11 cellular contexts compared by ENCODE assay signal in genomic region chr14:68394113-68394718, GRCh38.
DNase-seq lines count a peak whose midpoint lies in the region; ATAC-seq and TF ChIP-seq lines count a peak whose summit lies in the region.
"Had no signal": no experiment of that assay in that cellular context is flagged by ENCODE, and none has a peak within 500 bp of the region (broad histone marks: within the 10 kb centered on the region; RNA-seq: fewer than 3 reads in every experiment).

No MANE protein-coding gene starts in this region.

- intact Hi-C loops in esophagus squamous epithelium (cut with DNase I) (no loop called here), tibial artery (cut with DNase I; ENCODE audit: low total_unique reads) (no loop called here)

- H3K4me2 ChIP-seq in neuronal stem cell (ENCODE audit: insufficient read depth, low read length, poor library complexity, severe bottlenecking) = no peak overlapping the region

- H3K4me1 ChIP-seq in esophagus squamous epithelium (peaks cover 4 to 87% (median 24%) of the 10 kb centered on the region in 3 donors), neuronal stem cell (ENCODE audit: control insufficient read depth in 2 of 2, insufficient read depth in 1 of 2, low read depth in 1 of 2, low read length in 2 of 2) (peaks cover 32 to 57% of the 10 kb centered on the region in 2 donors), tibial artery (peaks cover 0 to 90% (median 67%) of the 10 kb centered on the region in 4 donors)

- H4K8ac ChIP-seq in neuronal stem cell (ENCODE audit: low read depth, low read length) = no peak overlapping the region

- no peak overlapping the region for H3K23ac ChIP-seq in neuronal stem cell (ENCODE audit: low read depth, low read length, poor library complexity)

- H3K27me3 Mint-ChIP-seq in activated T-helper 17 cell treated with anti-CD3 and anti-CD28 coated beads, Interleukin-2, amount 50 U/mL, for 72 hours = no peaks in the 10 kb centered on the region
- H3K27me3 Mint-ChIP-seq in WTC11 (ENCODE audit: low read depth) = no peaks in the 10 kb centered on the region

- peak overlapping the region; percentile 64 for H2AK5ac ChIP-seq in neuronal stem cell (ENCODE audit: low read depth, low read length)

- no peak for ATAC-seq in activated T-helper 17 cell treated with anti-CD3 and anti-CD28 coated beads, Interleukin-2, amount 50 U/mL, for 72 hours (replicated peaks)
- ATAC-seq in WTC11 (no peak), GM21619 (IDR thresholded peaks at IDR 0.05; ENCODE audit: unreplicated experiment) (no peak)
- ATAC-seq: esophagus mucosa had no signal

- no peaks in the 10 kb centered on the region for H3K27me3 ChIP-seq in esophagus squamous epithelium
- no peaks in the 10 kb centered on the region for H3K27me3 ChIP-seq in neuronal stem cell (ENCODE audit: control insufficient read depth in 3 of 3, insufficient read depth in 3 of 3, low read depth in 1 of 3, low read length in 3 of 3)
- H3K27me3 ChIP-seq in tibial artery = no peaks in the 10 kb centered on the region
- H3K27me3 ChIP-seq: neutrophil had no signal

- no peaks in the 10 kb centered on the region for H3K79me1 ChIP-seq in neuronal stem cell (ENCODE audit: low read depth, low read length)

- H3K4me3 ChIP-seq in esophagus squamous epithelium = no peak overlapping the region
- peak overlapping the region in 1 of 2 donors; percentile 31 for H3K4me3 ChIP-seq in neuronal stem cell (ENCODE audit: low read length in 2 of 2)
- H3K4me3 ChIP-seq in tibial artery = no peak overlapping the region

- H3K36me3 Mint-ChIP-seq in activated T-helper 17 cell treated with anti-CD3 and anti-CD28 coated beads, Interleukin-2, amount 50 U/mL, for 72 hours (ENCODE audit: low read depth) = no peaks in the 10 kb centered on the region
- H3K36me3 Mint-ChIP-seq in WTC11 = no peaks in the 10 kb centered on the region

- POLR2A ChIA-PET in WTC11 (lab: Charles Lee) = no interaction called here

- peaks cover 26% of the 10 kb centered on the region for H3K4me1 Mint-ChIP-seq in activated T-helper 17 cell treated with anti-CD3 and anti-CD28 coated beads, Interleukin-2, amount 50 U/mL, for 72 hours
- H3K4me1 Mint-ChIP-seq in WTC11 = peaks cover 36% of the 10 kb centered on the region

- DNase-seq in esophagus squamous epithelium (lab: John Stamatoyannopoulos, UW) = no peak
- no peak for DNase-seq in neuronal stem cell (ENCODE audit: low spot score)
- peak in 1 of 2 donors; percentile 29 for DNase-seq in tibial artery
- no peak for DNase-seq in WTC11 (ENCODE audit: low spot score)
- no peak for DNase-seq in hippocampal formation (lab: John Stamatoyannopoulos, UW)
- DNase-seq: activated T-cell treated with anti-CD3 and anti-CD28 coated beads for 4 hours, NCI-H1930 had no signal

- H3K9me3 ChIP-seq in esophagus squamous epithelium (no peaks in the 10 kb centered on the region), neuronal stem cell (replicated peaks in 1 of 2; ENCODE audit: control insufficient read depth in 2 of 2, insufficient read depth in 1 of 2, low read depth in 1 of 2, low read length in 2 of 2) (no peaks in the 10 kb centered on the region), tibial artery (no peaks in the 10 kb centered on the region)
- H3K9me3 ChIP-seq: neutrophil had no signal

- H2AFZ ChIP-seq in neuronal stem cell (ENCODE audit: low read length) = peak overlapping the region; percentile 60

- WGBS in esophagus squamous epithelium, 2 donors = 87 to 92% methylated on average over 5 of the region's 5 CpGs
- no CpG with 5 or more reads among the region's 5 CpGs for WGBS in neuronal stem cell (ENCODE audit: extremely low coverage in 2 of 2, insufficient read length in 2 of 2, insufficient replicate concordance in 1 of 2), 2 donors

- H3K4me3 Mint-ChIP-seq in activated T-helper 17 cell treated with anti-CD3 and anti-CD28 coated beads, Interleukin-2, amount 50 U/mL, for 72 hours = no peak overlapping the region
- no peak overlapping the region for H3K4me3 Mint-ChIP-seq in WTC11

- H3K27ac Mint-ChIP-seq in activated T-helper 17 cell treated with anti-CD3 and anti-CD28 coated beads, Interleukin-2, amount 50 U/mL, for 72 hours = peak overlapping the region; percentile 53
- H3K27ac Mint-ChIP-seq in WTC11 = no peak overlapping the region

- peak overlapping the region; percentile 63 for H2BK12ac ChIP-seq in neuronal stem cell (ENCODE audit: low read length)

- H3K36me3 ChIP-seq in esophagus squamous epithelium (no peaks in the 10 kb centered on the region), neuronal stem cell (replicated peaks in 1 of 2; ENCODE audit: control insufficient read depth in 2 of 2, insufficient read depth in 2 of 2, low read length in 2 of 2) (no peaks in the 10 kb centered on the region), tibial artery (no peaks in the 10 kb centered on the region)
- H3K36me3 ChIP-seq: neutrophil had no signal

- no peak overlapping the region for H4K91ac ChIP-seq in neuronal stem cell (ENCODE audit: low read depth, low read length, poor library complexity)

- H3K27ac ChIP-seq in esophagus squamous epithelium (peak overlapping the region; percentile 13 to 84 (median 64)), neuronal stem cell (replicated peaks; ENCODE audit: low read length) (peak overlapping the region; percentile 98), tibial artery (peak overlapping the region; percentile 68 to 82)
- H3K27ac ChIP-seq: neutrophil had no signal

- peak overlapping the region; percentile 15 for H3K4ac ChIP-seq in neuronal stem cell (ENCODE audit: low read length)

- H3K14ac ChIP-seq in neuronal stem cell (ENCODE audit: low read length) = no peak overlapping the region

- H3K9ac ChIP-seq in neuronal stem cell (ENCODE audit: low read depth, low read length, poor library complexity) = no peak overlapping the region

- no peak overlapping the region for H2BK15ac ChIP-seq in neuronal stem cell (ENCODE audit: low read length)

- TF ChIP-seq CTCF in esophagus squamous epithelium (IDR thresholded peaks at IDR 0.05) (no peak), tibial artery (IDR thresholded peaks at IDR 0.05) (no peak), WTC11 (IDR thresholded peaks at IDR 0.05) (no peak)

- H2BK5ac ChIP-seq in neuronal stem cell (ENCODE audit: low read length) = peak overlapping the region; percentile 45

- H3K18ac ChIP-seq in neuronal stem cell (ENCODE audit: low read length) = peak overlapping the region; percentile 93

- TF ChIP-seq POLR2A in esophagus squamous epithelium (IDR thresholded peaks at IDR 0.05) = no peak

- H3K9me3 Mint-ChIP-seq in activated T-helper 17 cell treated with anti-CD3 and anti-CD28 coated beads, Interleukin-2, amount 50 U/mL, for 72 hours = no peaks in the 10 kb centered on the region
- peaks cover 10% of the 10 kb centered on the region for H3K9me3 Mint-ChIP-seq in WTC11

- no peak overlapping the region for H2BK120ac ChIP-seq in neuronal stem cell (ENCODE audit: low read depth, low read length)

- CTCF ChIA-PET in WTC11 (lab: Charles Lee) = no interaction called here

TF ChIP-seq in WTC11, 78 proteins besides CTCF, POLR2A, EP300 and RAD21:
- TF ChIP-seq, protein P1, sequence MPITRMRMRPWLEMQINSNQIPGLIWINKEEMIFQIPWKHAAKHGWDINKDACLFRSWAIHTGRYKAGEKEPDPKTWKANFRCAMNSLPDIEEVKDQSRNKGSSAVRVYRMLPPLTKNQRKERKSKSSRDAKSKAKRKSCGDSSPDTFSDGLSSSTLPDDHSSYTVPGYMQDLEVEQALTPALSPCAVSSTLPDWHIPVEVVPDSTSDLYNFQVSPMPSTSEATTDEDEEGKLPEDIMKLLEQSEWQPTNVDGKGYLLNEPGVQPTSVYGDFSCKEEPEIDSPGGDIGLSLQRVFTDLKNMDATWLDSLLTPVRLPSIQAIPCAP (CRISPR knock-in tag; IDR thresholded peaks at IDR 0.05) = no peak
- no peak for TF ChIP-seq AFF4 (CRISPR knock-in tag; IDR thresholded peaks at IDR 0.05; ENCODE audit: borderline replicate concordance)
- no peak for TF ChIP-seq ZBTB43 (CRISPR knock-in tag; IDR thresholded peaks at IDR 0.05)
- no peak for TF ChIP-seq ETV6 (CRISPR knock-in tag; IDR thresholded peaks at IDR 0.05)
